In the genomic region with DNA sequence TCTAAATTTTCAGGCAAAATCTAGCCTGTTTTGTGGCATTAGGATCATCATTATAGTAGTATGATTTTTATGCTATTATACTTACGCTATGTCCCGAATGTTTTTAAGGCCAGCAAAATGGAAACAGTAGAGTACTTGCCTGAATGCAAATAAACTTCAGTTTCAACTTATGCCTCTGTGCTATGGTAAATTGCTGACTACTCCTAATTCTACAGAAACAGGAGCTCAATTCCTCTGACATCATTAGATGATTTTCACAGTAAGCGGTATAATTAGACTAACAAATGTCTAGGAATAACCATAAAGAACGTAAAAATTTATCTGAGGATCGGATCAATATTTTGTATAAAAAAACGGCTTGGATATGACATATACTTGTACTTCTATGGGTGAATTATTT, we compare ENCODE assay signal across 28 cellular contexts.
DNase-seq lines count a peak whose midpoint lies in the region; ATAC-seq, FAIRE-seq and TF ChIP-seq lines count a peak whose summit lies in the region.
"Had no signal": no experiment of that assay in that cellular context is flagged by ENCODE, and none has a peak within 500 bp of the region (broad histone marks: within the 10 kb centered on the region; RNA-seq: fewer than 3 reads in every experiment).

No MANE protein-coding gene starts in this region.

- in situ Hi-C loops in HepG2 (cut with HindIII; ENCODE audit: extremely low pct_ligation_motif_present, low pct_unique_long_range_greater_than_20kb) = no loop called here

- H3K27me3 Mint-ChIP-seq in astrocyte (ENCODE audit: low read depth, unreplicated experiment) = no peaks in the 10 kb centered on the region

- TF ChIP-seq RAD21 in HepG2 (CRISPR knock-in tag; IDR thresholded peaks at IDR 0.05) = no peak

- no peak overlapping the region for H3K4me2 ChIP-seq in HepG2 (ENCODE audit: low read depth, low read length)
- H3K4me2 ChIP-seq in astrocyte (ENCODE audit: low read length) = peak overlapping the region; percentile 59
- H3K4me2 ChIP-seq: BLaER1 treated with 17β-estradiol and CSF1 and Interleukin-3, amounts not matched to agents 10 nM and 100 nM had no signal

- H3K4me3 Mint-ChIP-seq in astrocyte (ENCODE audit: unreplicated experiment) = no peak overlapping the region
- H3K4me3 Mint-ChIP-seq: CD14-positive monocyte; CD4-positive, alpha-beta T cell; CD8-positive, alpha-beta memory T cell; HFFc6 had no signal

- CTCF ChIA-PET in HepG2 (lab: Yijun Ruan, JAX; ENCODE audit: low intra/inter-chr PET ratio, low total read pairs) = no interaction called here

- no peaks in the 10 kb centered on the region for H3K4me1 ChIP-seq in HepG2 (ENCODE audit: insufficient read depth, low read length)
- no peaks in the 10 kb centered on the region for H3K4me1 ChIP-seq in right lobe of liver
- peaks cover 37% of the 10 kb centered on the region for H3K4me1 ChIP-seq in RWPE2 (ENCODE audit: insufficient read depth, poor library complexity, severe bottlenecking)
- H3K4me1 ChIP-seq in astrocyte (ENCODE audit: insufficient read depth, low read length) = peaks cover 39% of the 10 kb centered on the region
- H3K4me1 ChIP-seq: BLaER1 treated with 17β-estradiol and CSF1 and Interleukin-3, amounts not matched to agents 10 nM and 100 nM had no signal

- no peak for FAIRE-seq in HepG2 (lab: Jason Lieb, UNC)
- FAIRE-seq in astrocyte (lab: Jason Lieb, UNC) = no peak
- FAIRE-seq in urothelium cell line (lab: Jason Lieb, UNC) = no peak
- FAIRE-seq: A204.1, D721Med, GM12891, GM18507, H54 had no signal

- H3K27ac ChIP-seq in HepG2 (ENCODE audit: extremely low read length, insufficient read depth, low read length) (no peak overlapping the region), right lobe of liver (no peak overlapping the region), RWPE2 (ENCODE audit: poor library complexity, severe bottlenecking) (peak overlapping the region; percentile 92), astrocyte (ENCODE audit: low read depth, low read length) (no peak overlapping the region)
- H3K27ac ChIP-seq: 22Rv1; BLaER1 treated with 17β-estradiol and CSF1 and Interleukin-3, amounts not matched to agents 10 nM and 100 nM had no signal

- peaks cover 34% of the 10 kb centered on the region for H3K4me1 Mint-ChIP-seq in astrocyte (ENCODE audit: low read depth, unreplicated experiment)
- H3K4me1 Mint-ChIP-seq: CD14-positive monocyte; CD8-positive, alpha-beta memory T cell had no signal

- TF ChIP-seq CTCF in HepG2 (CRISPR knock-in tag; IDR thresholded peaks at IDR 0.05) (no peak), right lobe of liver (IDR thresholded peaks at IDR 0.05) (no peak), RWPE2 (IDR thresholded peaks at IDR 0.05; ENCODE audit: poor library complexity, severe bottlenecking) (no peak), astrocyte (IDR thresholded peaks at IDR 0.05; ENCODE audit: insufficient read depth, low read depth, low read length) (no peak)

- intact Hi-C loops in HepG2 (cut with micrococcal nuclease; ENCODE audit: unreplicated experiment) = no loop called here
- intact Hi-C loops in right lobe of liver (cut with DNase I) = no loop called here

- no peaks in the 10 kb centered on the region for H3K9me3 ChIP-seq in HepG2 (ENCODE audit: low read length)
- no peaks in the 10 kb centered on the region for H3K9me3 ChIP-seq in right lobe of liver
- no peaks in the 10 kb centered on the region for H3K9me3 ChIP-seq in RWPE2 (ENCODE audit: severe bottlenecking)
- no peaks in the 10 kb centered on the region for H3K9me3 ChIP-seq in astrocyte (ENCODE audit: insufficient read depth, low read depth, low read length)
- H3K9me3 ChIP-seq: BE2C; BLaER1 treated with 17β-estradiol and CSF1 and Interleukin-3, amounts not matched to agents 10 nM and 100 nM; HAP-1 had no signal

- no peaks in the 10 kb centered on the region for H3K27me3 ChIP-seq in HepG2 (ENCODE audit: control insufficient read depth in 1 of 2, insufficient read depth in 2 of 2, low read length in 2 of 2)
- H3K27me3 ChIP-seq in right lobe of liver = no peaks in the 10 kb centered on the region
- no peaks in the 10 kb centered on the region for H3K27me3 ChIP-seq in RWPE2 (ENCODE audit: insufficient read depth, poor library complexity, severe bottlenecking)
- no peaks in the 10 kb centered on the region for H3K27me3 ChIP-seq in astrocyte (ENCODE audit: insufficient read depth, low read length)
- H3K27me3 ChIP-seq: BE2C; BLaER1 treated with 17β-estradiol and CSF1 and Interleukin-3, amounts not matched to agents 10 nM and 100 nM had no signal

- DNase-seq in HepG2 (ENCODE audit: low spot score) (no peak), right lobe of liver (no peak), RWPE2 (ENCODE audit: low spot score) (no peak), astrocyte (ENCODE audit: low read depth) (no peak), NOMO-1 treated with DMSO at 0.1 percent for 48 hours (lab: John Stamatoyannopoulos, UW; ENCODE audit: unreplicated experiment) (no peak), NOMO-1 (lab: John Stamatoyannopoulos, UW; ENCODE audit: unreplicated experiment in 2 of 2) (no peak), urothelium cell line (ENCODE audit: low spot score) (no peak)
- DNase-seq: ACHN; AML-193; BE2C; CD4-positive, alpha-beta T cell; CD8-positive, alpha-beta memory T cell; DMS 273 treated with DMSO at 0.1 percent for 48 hours; DMS79; EL; GDM1; GOT3; HFFc6 had no signal

- H4K20me1 ChIP-seq in HepG2 (ENCODE audit: insufficient read depth, low read length) (no peaks in the 10 kb centered on the region), astrocyte (ENCODE audit: insufficient read depth, low read length) (no peaks in the 10 kb centered on the region)
- H4K20me1 ChIP-seq: BLaER1 treated with 17β-estradiol and CSF1 and Interleukin-3, amounts not matched to agents 10 nM and 100 nM had no signal

- H3K9me3 Mint-ChIP-seq in astrocyte (ENCODE audit: unreplicated experiment) = peaks cover 3% of the 10 kb centered on the region
- H3K9me3 Mint-ChIP-seq: CD4-positive, alpha-beta T cell had no signal

- H3K36me3 ChIP-seq in HepG2 (replicated peaks in 1 of 2; ENCODE audit: control insufficient read depth in 1 of 2, insufficient read depth in 2 of 2, low read length in 2 of 2) (no peaks in the 10 kb centered on the region), right lobe of liver (no peaks in the 10 kb centered on the region), RWPE2 (ENCODE audit: low read depth) (no peaks in the 10 kb centered on the region), astrocyte (ENCODE audit: insufficient read depth, low read length) (no peaks in the 10 kb centered on the region)
- H3K36me3 ChIP-seq: BE2C; BLaER1 treated with 17β-estradiol and CSF1 and Interleukin-3, amounts not matched to agents 10 nM and 100 nM; HAP-1 had no signal

- TF ChIP-seq EP300 in HepG2 (IDR thresholded peaks at IDR 0.05; ENCODE audit: low read depth in 2 of 2, low read length in 2 of 2) (no peak), HepG2 (CRISPR knock-in tag; IDR thresholded peaks at IDR 0.05; ENCODE audit: borderline replicate concordance) (no peak)

- H3K79me2 ChIP-seq in HepG2 (ENCODE audit: insufficient read depth, low read length) = no peaks in the 10 kb centered on the region
- no peaks in the 10 kb centered on the region for H3K79me2 ChIP-seq in astrocyte (ENCODE audit: insufficient read depth, low read length)

- no peak overlapping the region for H3K4me3 ChIP-seq in HepG2 (replicated peaks in 1 of 3; ENCODE audit: insufficient read depth in 1 of 3, low read depth in 2 of 3, low read length in 3 of 3)
- H3K4me3 ChIP-seq in right lobe of liver = no peak overlapping the region
- H3K4me3 ChIP-seq in RWPE2 (ENCODE audit: severe bottlenecking) = no peak overlapping the region
- no peak overlapping the region for H3K4me3 ChIP-seq in astrocyte (ENCODE audit: insufficient read depth, low read depth, low read length)
- H3K4me3 ChIP-seq: BLaER1 treated with 17β-estradiol and CSF1 and Interleukin-3, amounts not matched to agents 10 nM and 100 nM; HAP-1 had no signal

- no peak overlapping the region for H3K9ac ChIP-seq in HepG2 (ENCODE audit: insufficient read depth, low read depth, low read length)
- no peak overlapping the region for H3K9ac ChIP-seq in astrocyte (ENCODE audit: low read length)
- H3K9ac ChIP-seq: BLaER1 treated with 17β-estradiol and CSF1 and Interleukin-3, amounts not matched to agents 10 nM and 100 nM had no signal

- no peak for ATAC-seq in HepG2
- ATAC-seq in right lobe of liver = no peak
- ATAC-seq in RWPE2 (ENCODE audit: low read depth) = no peak
- ATAC-seq in GM18870 (IDR thresholded peaks at IDR 0.05; ENCODE audit: unreplicated experiment) = no peak

- H3K27ac Mint-ChIP-seq in astrocyte (ENCODE audit: unreplicated experiment) = no peak overlapping the region
- H3K27ac Mint-ChIP-seq: CD14-positive monocyte; CD4-positive, alpha-beta T cell; CD8-positive, alpha-beta memory T cell had no signal

- POLR2A ChIA-PET in HepG2 (lab: Yijun Ruan, JAX) = no interaction called here

- 13% methylated on average over 6 of the region's 6 CpGs for WGBS in HepG2 (ENCODE audit: low lambda C conversion rate)
- 81% methylated on average over 6 of the region's 6 CpGs for WGBS in right lobe of liver (ENCODE audit: insufficient coverage, low coverage, low lambda C conversion rate, missing lambda C conversion rate)

- BruUV-seq in HepG2 (replicated peaks; lab: Mats Ljungman, UMichigan) = no TSS peak

- H3K36me3 Mint-ChIP-seq in astrocyte (ENCODE audit: low read depth, unreplicated experiment) = no peaks in the 10 kb centered on the region
- H3K36me3 Mint-ChIP-seq: CD14-positive monocyte; CD8-positive, alpha-beta memory T cell had no signal

- no peak overlapping the region for H2AFZ ChIP-seq in HepG2 (ENCODE audit: low read length)
- no peak overlapping the region for H2AFZ ChIP-seq in astrocyte (ENCODE audit: low read depth, low read length)

- TF ChIP-seq POLR2A in HepG2 (IDR thresholded peaks at IDR 0.05; ENCODE audit: insufficient read depth in 1 of 2, low read depth in 2 of 2, low read length in 2 of 2) (no peak), right lobe of liver (IDR thresholded peaks at IDR 0.05) (no peak)

TF ChIP-seq in HepG2, 621 proteins besides CTCF, POLR2A, EP300 and RAD21:
- peak; percentile 94 for TF ChIP-seq MAFK (conservative IDR thresholded peaks at IDR 0.05 in 1 of 2, IDR thresholded peaks at IDR 0.05 in 1 of 2; ENCODE audit: low read length in 2 of 2)
- TF ChIP-seq PLRG1 (conservative IDR thresholded peaks at IDR 0.05) = no peak
- peak; percentile 90 for TF ChIP-seq MAFF (IDR thresholded peaks at IDR 0.05; ENCODE audit: low read depth, low read length)
TF ChIP-seq in HepG2: peak in this region for 2.
